9 cellular contexts compared by ENCODE assay signal in genomic region chr5:172773481-172774469, GRCh38. TPM values are rescaled to one million over a fixed set of nuclear protein-coding genes. Genes with fewer than 3 reads are reported as not detected.
DNase-seq lines count a peak whose midpoint lies in the region; ATAC-seq and TF ChIP-seq lines count a peak whose summit lies in the region.
"Had no signal": no experiment of that assay in that cellular context is flagged by ENCODE, and none has a peak within 500 bp of the region (broad histone marks: within the 10 kb centered on the region; RNA-seq: fewer than 3 reads in every experiment).

No MANE protein-coding gene starts in this region.

- peaks cover 6 to 16% of the 10 kb centered on the region in 2 experiments for H3K36me3 ChIP-seq in SK-N-SH (replicated peaks in 1 of 2; ENCODE audit: control insufficient read depth in 1 of 2, insufficient read depth in 2 of 2, low read length in 1 of 2)
- peaks cover 14 to 15% of the 10 kb centered on the region in 2 donors for H3K36me3 ChIP-seq in stomach smooth muscle (ENCODE audit: control insufficient read depth in 2 of 2, insufficient read depth in 2 of 2, low read length in 2 of 2)

- H3K9me3 ChIP-seq in SK-N-SH = no peaks in the 10 kb centered on the region
- no peaks in the 10 kb centered on the region for H3K9me3 ChIP-seq in stomach smooth muscle (ENCODE audit: control insufficient read depth in 2 of 2, low read length in 2 of 2)

- no peaks in the 10 kb centered on the region for H3K27me3 Mint-ChIP-seq in activated naive CD8-positive, alpha-beta T cell treated with anti-CD3 and anti-CD28 coated beads, Interleukin-2, amount 50 U/mL, for 24 hours

- peaks cover 75% of the 10 kb centered on the region for H3K4me1 Mint-ChIP-seq in activated naive CD8-positive, alpha-beta T cell treated with anti-CD3 and anti-CD28 coated beads, Interleukin-2, amount 50 U/mL, for 24 hours

- no peak for TF ChIP-seq CTCF in SK-N-SH (IDR thresholded peaks at IDR 0.05)

- no peaks in the 10 kb centered on the region for H3K9me2 ChIP-seq in SK-N-SH

- peak overlapping the region; percentile 57 for H3K4me3 Mint-ChIP-seq in activated naive CD8-positive, alpha-beta T cell treated with anti-CD3 and anti-CD28 coated beads, Interleukin-2, amount 50 U/mL, for 24 hours

- ATAC-seq in SK-N-SH treated with all-trans-retinoic acid at 6 μM for 48 hours (no peak), GM21381 (IDR thresholded peaks at IDR 0.05; ENCODE audit: unreplicated experiment) (no peak)
- ATAC-seq in activated naive CD8-positive, alpha-beta T cell treated with anti-CD3 and anti-CD28 coated beads, Interleukin-2, amount 50 U/mL, for 24 hours = peak; percentile 43

- peaks cover 58% of the 10 kb centered on the region for H3F3A ChIP-seq in SK-N-SH (replicated peaks; ENCODE audit: insufficient read depth)

- H2AFZ ChIP-seq in SK-N-SH (ENCODE audit: low read depth) = no peak overlapping the region

- DNase-seq in SK-N-SH (no peak), kidney tubule cell (ENCODE audit: low spot score) (peak; percentile 42), T-helper 9 cell (no peak), NCI-H2081 treated with DMSO at 0.1 percent for 48 hours (lab: John Stamatoyannopoulos, UW) (no peak)
- no peak for DNase-seq in activated naive CD8-positive, alpha-beta T cell treated with anti-CD3 and anti-CD28 coated beads, Interleukin-2, amount 50 U/mL, for 24 hours
- DNase-seq: cerebellar nuclear complex had no signal

- H3K4me3 ChIP-seq in SK-N-SH (ENCODE audit: low read depth in 2 of 2, low read length in 1 of 2) (no peak overlapping the region), stomach smooth muscle (ENCODE audit: low read length in 2 of 2) (no peak overlapping the region)

- WGBS in SK-N-SH (ENCODE audit: low lambda C conversion rate) = 73% methylated on average over 11 of the region's 11 CpGs

- no peaks in the 10 kb centered on the region for H3K9me3 Mint-ChIP-seq in activated naive CD8-positive, alpha-beta T cell treated with anti-CD3 and anti-CD28 coated beads, Interleukin-2, amount 50 U/mL, for 24 hours

- H4K20me1 ChIP-seq in SK-N-SH (ENCODE audit: insufficient read depth) = peaks cover 21% of the 10 kb centered on the region

- H3K9ac ChIP-seq in SK-N-SH (peak overlapping the region; percentile 99; the same call in 1 of the 2 replicates), stomach smooth muscle (ENCODE audit: low read length in 2 of 2) (no peak overlapping the region)

- H3K4me2 ChIP-seq in SK-N-SH = peak overlapping the region; percentile 93

- H3K79me2 ChIP-seq in SK-N-SH (ENCODE audit: insufficient read depth) = peaks cover 22% of the 10 kb centered on the region

- H3K4me1 ChIP-seq in SK-N-SH (ENCODE audit: control insufficient read depth in 1 of 2, insufficient read depth in 2 of 2, low read depth in 1 of 2, low read length in 1 of 2) = peaks cover 20 to 34% of the 10 kb centered on the region in 2 experiments
- H3K4me1 ChIP-seq in stomach smooth muscle (ENCODE audit: control insufficient read depth, insufficient read depth, low read length) = peaks cover 45% of the 10 kb centered on the region

- POLR2A ChIA-PET in SK-N-SH (lab: Yijun Ruan, JAX) = no interaction called here

- TF ChIP-seq EP300 in SK-N-SH (IDR thresholded peaks at IDR 0.05; ENCODE audit: borderline replicate concordance in 1 of 2, low read depth in 1 of 2, low read length in 1 of 2) = no peak

- TF ChIP-seq RAD21 in SK-N-SH (IDR thresholded peaks at IDR 0.05; ENCODE audit: low read length) = no peak

- peaks cover 13% of the 10 kb centered on the region for H3K36me3 Mint-ChIP-seq in activated naive CD8-positive, alpha-beta T cell treated with anti-CD3 and anti-CD28 coated beads, Interleukin-2, amount 50 U/mL, for 24 hours (ENCODE audit: low read depth)

- H3K27ac ChIP-seq in SK-N-SH (ENCODE audit: low read depth in 2 of 2, low read length in 1 of 2) (peak overlapping the region in 1 of 2 experiments; percentile 100; a peak in 2 of 4 replicates), stomach smooth muscle (ENCODE audit: low read length) (peak overlapping the region; percentile 100)

- H3K27ac Mint-ChIP-seq in activated naive CD8-positive, alpha-beta T cell treated with anti-CD3 and anti-CD28 coated beads, Interleukin-2, amount 50 U/mL, for 24 hours = peak overlapping the region; percentile 78

- CTCF ChIA-PET in SK-N-SH (lab: Yijun Ruan, JAX) = interaction anchor here (0.7 to 5.9 kb wide), 8 partner anchors 18 to 160 kb away, joined by 3 to 113 read pairs (median 12); no protein-coding TSS in a partner anchor

- H3K27me3 ChIP-seq in SK-N-SH (ENCODE audit: insufficient read depth) (no peaks in the 10 kb centered on the region), stomach smooth muscle (ENCODE audit: control insufficient read depth in 1 of 2, insufficient read depth in 2 of 2, low read length in 2 of 2) (no peaks in the 10 kb centered on the region)

TF ChIP-seq in SK-N-SH, 30 proteins besides CTCF, POLR2A, EP300 and RAD21:
- TF ChIP-seq CHD2 (IDR thresholded peaks at IDR 0.05; ENCODE audit: low read length, partially characterized antibody) = no peak
- TF ChIP-seq SMC3 (IDR thresholded peaks at IDR 0.05; ENCODE audit: low read depth, low read length) = no peak

TF ChIP-seq in SK-N-SH treated with all-trans-retinoic acid at 6 μM for 48 hours, 23 proteins besides CTCF, POLR2A, EP300 and RAD21:
- no peak for TF ChIP-seq ZFP3 (CRISPR knock-in tag; IDR thresholded peaks at IDR 0.05)
- no peak for TF ChIP-seq POU6F1 (CRISPR knock-in tag; IDR thresholded peaks at IDR 0.05; ENCODE audit: borderline replicate concordance, low read depth)
- no peak for TF ChIP-seq PATZ1 (CRISPR knock-in tag; IDR thresholded peaks at IDR 0.05; ENCODE audit: borderline replicate concordance)
- TF ChIP-seq BACH2 (CRISPR knock-in tag; IDR thresholded peaks at IDR 0.05; ENCODE audit: borderline replicate concordance) = no peak
- no peak for TF ChIP-seq ISL1 (CRISPR knock-in tag; IDR thresholded peaks at IDR 0.05)
- no peak for TF ChIP-seq ZNF8 (CRISPR knock-in tag; IDR thresholded peaks at IDR 0.05)
- no peak for TF ChIP-seq OSR1 (CRISPR knock-in tag; IDR thresholded peaks at IDR 0.05)
- no peak for TF ChIP-seq GLIS3 (CRISPR knock-in tag; IDR thresholded peaks at IDR 0.05)
- no peak for TF ChIP-seq TSHZ2 (CRISPR knock-in tag; IDR thresholded peaks at IDR 0.05)
- TF ChIP-seq ZC3H10 (CRISPR knock-in tag; IDR thresholded peaks at IDR 0.05) = no peak
- TF ChIP-seq RARB (CRISPR knock-in tag; IDR thresholded peaks at IDR 0.05) = no peak
- no peak for TF ChIP-seq ARNTL (CRISPR knock-in tag; IDR thresholded peaks at IDR 0.05; ENCODE audit: borderline replicate concordance, low read depth)
- TF ChIP-seq TCF4 (CRISPR knock-in tag; IDR thresholded peaks at IDR 0.05; ENCODE audit: borderline replicate concordance) = no peak
- no peak for TF ChIP-seq PPARA (CRISPR knock-in tag; IDR thresholded peaks at IDR 0.05; ENCODE audit: borderline replicate concordance)

RNA-seq across cellular contexts. Expression of gene DUSP1, which starts 2.8 kb away (rescaled TPM):
- polyA plus RNA-seq in SK-N-SH (2012; rRNA removed) = 373 and 455 TPM in 2 replicates
- 208 and 248 TPM in 2 replicates for polyA plus RNA-seq in SK-N-SH (2012; cell fraction: cytosol; rRNA removed)
- polyA plus RNA-seq in SK-N-SH (2012; cell fraction: nucleus; rRNA removed) = 873 and 891 TPM in 2 replicates
